Comparison of ENCODE assay signal across 9 cellular contexts in genomic region chr12:67483871-67484554, GRCh38.
DNase-seq lines count a peak whose midpoint lies in the region; ATAC-seq and TF ChIP-seq lines count a peak whose summit lies in the region.
"Had no signal": no experiment of that assay in that cellular context is flagged by ENCODE, and none has a peak within 500 bp of the region (broad histone marks: within the 10 kb centered on the region; RNA-seq: fewer than 3 reads in every experiment).

No MANE protein-coding gene starts in this region.

- H3K4me1 Mint-ChIP-seq in CD4-positive, alpha-beta T cell (ENCODE audit: low read depth), result peaks cover 52% of the 10 kb centered on the region

- H3K36me3 ChIP-seq in gastroesophageal sphincter, result no peaks in the 10 kb centered on the region

- POLR2A ChIA-PET in CD4-positive, alpha-beta T cell (lab: Charles Lee), result interaction anchor here (1.2 to 4.0 kb wide), 16 partner anchors 9 to 165 kb away, joined by 3 to 47 read pairs (median 6); partner anchors contain the start of gene DYRK2

- no peak for ATAC-seq in CD4-positive, alpha-beta T cell (ENCODE audit: poor library complexity)
- ATAC-seq in GM18858 (IDR thresholded peaks at IDR 0.05; ENCODE audit: unreplicated experiment) (peak; percentile 52), HG03159 (IDR thresholded peaks at IDR 0.05; ENCODE audit: unreplicated experiment) (peak; percentile 45), GM21737 (IDR thresholded peaks at IDR 0.05; ENCODE audit: unreplicated experiment) (no peak), gastroesophageal sphincter (no peak)

- peak overlapping the region; percentile 27 for H3K4me3 Mint-ChIP-seq in CD4-positive, alpha-beta T cell

- peak in 1 of 10 experiments; percentile 4 for DNase-seq in CD4-positive, alpha-beta T cell
- peak; percentile 73 for DNase-seq in epithelial cell of prostate (ENCODE audit: low read depth, low spot score)
- DNase-seq in NCI-H2227 treated with DMSO at 0.1 percent for 48 hours (lab: John Stamatoyannopoulos, UW), result no peak
- no peak for DNase-seq in SK-N-DZ (ENCODE audit: low spot score)

- peak overlapping the region; percentile 25 for H3K27ac ChIP-seq in CD4-positive, alpha-beta T cell (ENCODE audit: low read depth, low read length)
- H3K27ac ChIP-seq in epithelial cell of prostate, result peak overlapping the region; percentile 53
- no peak overlapping the region for H3K27ac ChIP-seq in gastroesophageal sphincter

- 22 to 50% methylated on average over 1 of the region's 3 CpGs for WGBS in gastroesophageal sphincter (ENCODE audit: low coverage in 1 of 2), 2 donors

- intact Hi-C loops in CD4-positive, alpha-beta T cell (cut with DNase I, micrococcal nuclease), result loop anchor here (2.0 to 10.0 kb wide), 4 partner anchors 41 to 168 kb away; no protein-coding TSS in a partner anchor

- no peak for TF ChIP-seq POLR2A in gastroesophageal sphincter (IDR thresholded peaks at IDR 0.05)

- H3K4me3 ChIP-seq in gastroesophageal sphincter, result no peak overlapping the region

- H3K4me1 ChIP-seq in gastroesophageal sphincter, result peaks cover 0 to 18% (median 8%) of the 10 kb centered on the region in 3 donors

- H3K36me3 Mint-ChIP-seq in CD4-positive, alpha-beta T cell (ENCODE audit: low read depth), result peaks cover 1% of the 10 kb centered on the region

- peaks cover 16% of the 10 kb centered on the region for H3K9me3 ChIP-seq in CD4-positive, alpha-beta T cell (ENCODE audit: control insufficient read depth, low read length)
- H3K9me3 ChIP-seq in gastroesophageal sphincter, result no peaks in the 10 kb centered on the region

- no peaks in the 10 kb centered on the region for H3K27me3 Mint-ChIP-seq in CD4-positive, alpha-beta T cell
- H3K27me3 Mint-ChIP-seq: activated CD4-positive, alpha-beta T cell treated with anti-CD3 and anti-CD28 coated beads, Interleukin-2, amount 10 ng/mL, durations not matched to agents 24 days and 14 days had no signal

- H3K27ac Mint-ChIP-seq in CD4-positive, alpha-beta T cell, result peak overlapping the region; percentile 84

- TF ChIP-seq EP300 in gastroesophageal sphincter (IDR thresholded peaks at IDR 0.05), result no peak

- TF ChIP-seq CTCF in CD4-positive, alpha-beta T cell (IDR thresholded peaks at IDR 0.05), result no peak
- TF ChIP-seq CTCF in gastroesophageal sphincter (IDR thresholded peaks at IDR 0.05), result no peak

- H3K9me3 Mint-ChIP-seq in CD4-positive, alpha-beta T cell, result peaks cover 1% of the 10 kb centered on the region

- no peaks in the 10 kb centered on the region for H3K27me3 ChIP-seq in CD4-positive, alpha-beta T cell (ENCODE audit: control insufficient read depth, insufficient read depth, low read length)
- no peaks in the 10 kb centered on the region for H3K27me3 ChIP-seq in gastroesophageal sphincter

- CTCF ChIA-PET in CD4-positive, alpha-beta T cell (lab: Charles Lee), result interaction anchor here (1.5 kb wide), 1 partner anchor 147 kb away, joined by 6 read pairs; no protein-coding TSS in a partner anchor

Comparison
In these comparisons a context has a peak if more than half of its experiments do, and no peak if none do; other contexts are left out.
1. ATAC-seq: peak in GM18858 (single experiment) and HG03159 (single experiment); none in CD4-positive, alpha-beta T cell (single experiment), GM21737 (single experiment) and gastroesophageal sphincter (single experiment).
2. H3K27ac ChIP-seq: peak in CD4-positive, alpha-beta T cell (single experiment) and epithelial cell of prostate (single experiment); none in gastroesophageal sphincter (0 of 4).